ENCODE assay signal across 1 cellular context in genomic region chr12:52992699-52993557, GRCh38.
TF ChIP-seq lines count a peak whose summit lies in the region.

No MANE protein-coding gene starts in this region.

TF ChIP-seq in HepG2, 621 proteins besides CTCF, POLR2A, EP300 and RAD21 (continued from another document):
- TF ChIP-seq HNF1A (IDR thresholded peaks at IDR 0.05; ENCODE audit: low read depth): 0 out of 2 replicates have a peak, but pooled peaks have one; percentile 37
- no peak for TF ChIP-seq HNF1A (CRISPR knock-in tag; IDR thresholded peaks at IDR 0.05; ENCODE audit: borderline replicate concordance)
- TF ChIP-seq HNF1B (CRISPR knock-in tag; IDR thresholded peaks at IDR 0.05): no peak; the same call in 1 of the 2 replicates
- no peak for TF ChIP-seq ZNF75D (CRISPR knock-in tag; IDR thresholded peaks at IDR 0.05; ENCODE audit: borderline replicate concordance)
- TF ChIP-seq ASH2L (IDR thresholded peaks at IDR 0.05; ENCODE audit: insufficient read length, low read depth, low read length): peak; percentile 96
- TF ChIP-seq ZFP36L1 (CRISPR knock-in tag; IDR thresholded peaks at IDR 0.05): no peak
- TF ChIP-seq KDM3A (CRISPR knock-in tag; IDR thresholded peaks at IDR 0.05; ENCODE audit: low read depth): no peak; the same call in 1 of the 2 replicates
- TF ChIP-seq PTBP1 (IDR thresholded peaks at IDR 0.05; ENCODE audit: low read depth, low read length, poor library complexity, severe bottlenecking): no peak
- no peak for TF ChIP-seq RORA (CRISPR knock-in tag; IDR thresholded peaks at IDR 0.05)
